Comparison of ENCODE assay signal across 8 cellular contexts in genomic region chr16:66357523-66357928, GRCh38. TPM values are rescaled to one million over a fixed set of nuclear protein-coding genes. Genes with fewer than 3 reads are reported as not detected.
DNase-seq lines count a peak whose midpoint lies in the region; ATAC-seq, FAIRE-seq and TF ChIP-seq lines count a peak whose summit lies in the region.

No MANE protein-coding gene starts in this region.

- no peak overlapping the region for H3K9ac ChIP-seq in GM12878 (ENCODE audit: control insufficient read depth, insufficient read depth, low read length)

- no peak overlapping the region for H2AFZ ChIP-seq in GM12878 (ENCODE audit: control insufficient read depth, low read depth, low read length)

- TF ChIP-seq EP300 in GM12878 (IDR thresholded peaks at IDR 0.05; ENCODE audit: borderline replicate concordance in 1 of 2, control insufficient read depth in 1 of 2, low read depth in 2 of 2, low read length in 2 of 2) = no peak

- no peaks in the 10 kb centered on the region for H3K79me2 ChIP-seq in GM12878 (ENCODE audit: control insufficient read depth, insufficient read depth, low read length)

- H3K4me3 Mint-ChIP-seq in Calu3 (ENCODE audit: low read depth, unreplicated experiment) = no peak overlapping the region

- ATAC-seq in GM12878 (peak; percentile 68), GM21526 (IDR thresholded peaks at IDR 0.05; ENCODE audit: low FRiP score, unreplicated experiment) (no peak)

- H3K9me3 ChIP-seq in GM12878 (replicated peaks; ENCODE audit: control insufficient read depth, insufficient read depth, low read length) = no peaks in the 10 kb centered on the region

- peak; percentile 28; the same call in 1 of the 2 replicates for TF ChIP-seq RAD21 in GM12878 (IDR thresholded peaks at IDR 0.05; ENCODE audit: insufficient read depth, low read depth, low read length)

- H4K20me1 ChIP-seq in GM12878 (ENCODE audit: control insufficient read depth, insufficient read depth) = no peaks in the 10 kb centered on the region

- no peaks in the 10 kb centered on the region for H3K9me3 Mint-ChIP-seq in Calu3 (ENCODE audit: low read depth, unreplicated experiment)

- H3K4me3 ChIP-seq in GM12878 = no peak overlapping the region

- FAIRE-seq in GM12878 (lab: Jason Lieb, UNC) = peak; percentile 64

- DNase-seq in Calu3 (peak; percentile 72), H4 (ENCODE audit: low spot score) (peak; percentile 84), NCI-H82 treated with DMSO at 0.1 percent for 48 hours (lab: John Stamatoyannopoulos, UW; ENCODE audit: unreplicated experiment) (peak; percentile 5), GM12878 (ENCODE audit: low read depth, low spot score) (no peak), iPS-NIHi11 (ENCODE audit: low spot score) (peak; percentile 84), activated gamma-delta T cell (lab: John Stamatoyannopoulos, UW) (no peak)
- DNase-seq in stimulated activated CD8-positive, alpha-beta memory T cell treated with anti-CD3 and anti-CD28 coated beads, Interleukin-4, amount 100 ng/mL, for 48 hours = peak; percentile 35

- CTCF ChIA-PET in Calu3 (lab: Charles Lee) (interaction anchor here (0.7 to 1.4 kb wide), 7 partner anchors 10 to 305 kb away, joined by 3 to 8 read pairs (median 4); partner anchors contain the start of gene CDH5), GM12878 (lab: Yijun Ruan, JAX) (interaction anchor here (0.6 to 3.1 kb wide), 30 partner anchors 9 to 511 kb away, joined by 3 to 26 read pairs (median 3); partner anchors contain the start of gene CDH5)

- no peaks in the 10 kb centered on the region for H3K4me1 ChIP-seq in GM12878 (ENCODE audit: control insufficient read depth, insufficient read depth, low read length)

- TF ChIP-seq CTCF in Calu3 (IDR thresholded peaks at IDR 0.05; ENCODE audit: unreplicated experiment) (peak; percentile 86), GM12878 (IDR thresholded peaks at IDR 0.05 in 2 of 3, conservative IDR thresholded peaks at IDR 0.05 in 1 of 3; ENCODE audit: control insufficient read depth in 2 of 3, extremely low read depth in 1 of 3, insufficient read depth in 1 of 3, low read depth in 3 of 3, low read length in 3 of 3) (peak; percentile 50 to 69 (median 56))

- SMC1A ChIA-PET in GM12878 (lab: Charles Lee; ENCODE audit: uncharacterized antibody, unreplicated experiment) = interaction anchor here (0.6 to 2.1 kb wide), 3 partner anchors 12 to 232 kb away, joined by 3 to 10 read pairs (median 5); no protein-coding TSS in a partner anchor

- peaks cover 74% of the 10 kb centered on the region for H3K27me3 Mint-ChIP-seq in Calu3 (ENCODE audit: unreplicated experiment)

- peaks cover 7% of the 10 kb centered on the region for H3K4me1 Mint-ChIP-seq in Calu3 (ENCODE audit: low read depth, unreplicated experiment)

- in situ Hi-C loops in GM12878 (cut with MboI) = no loop called here

- RAD21 ChIA-PET in GM12878 (lab: Charles Lee; ENCODE audit: unreplicated experiment) = interaction anchor here (1.1 to 1.7 kb wide), 2 partner anchors 131 to 232 kb away, joined by 3 to 4 read pairs; no protein-coding TSS in a partner anchor

- TF ChIP-seq POLR2A in GM12878 (IDR thresholded peaks at IDR 0.05; ENCODE audit: low read depth, low read length) = no peak

- intact Hi-C loops in Calu3 (cut with micrococcal nuclease; ENCODE audit: unreplicated experiment) (no loop called here), GM12878 (cut with micrococcal nuclease; ENCODE audit: unreplicated experiment) (loop anchor here (5.0 kb wide), 1 partner anchor 125 kb away; no protein-coding TSS in a partner anchor)

- no peak overlapping the region for H3K27ac Mint-ChIP-seq in Calu3 (ENCODE audit: unreplicated experiment)

- no peaks in the 10 kb centered on the region; a peak in 2 of 4 replicates for H3K27me3 ChIP-seq in GM12878 (replicated peaks in 1 of 2; ENCODE audit: control insufficient read depth in 2 of 2, insufficient read depth in 2 of 2, low read length in 1 of 2)

- 2% methylated on average over 5 of the region's 5 CpGs for WGBS in GM12878 (ENCODE audit: insufficient coverage, insufficient replicate concordance, low lambda C conversion rate, missing lambda C conversion rate)

- POLR2A ChIA-PET in GM12878 (lab: Charles Lee) = no interaction called here

- H3K27ac ChIP-seq in GM12878 (ENCODE audit: control insufficient read depth, insufficient read depth) = no peak overlapping the region

- H3K4me2 ChIP-seq in GM12878 (ENCODE audit: control insufficient read depth, insufficient read depth) = no peak overlapping the region

- no peaks in the 10 kb centered on the region for H3K36me3 Mint-ChIP-seq in Calu3 (ENCODE audit: insufficient read depth, unreplicated experiment)

- no peaks in the 10 kb centered on the region for H3K36me3 ChIP-seq in GM12878 (ENCODE audit: control insufficient read depth in 2 of 2, insufficient read depth in 2 of 2, low read length in 1 of 2)

- BruUV-seq in Calu3 (replicated peaks; lab: Mats Ljungman, UMichigan) = no TSS peak
- no TSS peak for BruUV-seq in GM12878 (replicated peaks; lab: Mats Ljungman, UMichigan)

TF ChIP-seq in GM12878, 131 proteins besides CTCF, POLR2A, EP300 and RAD21:
- TF ChIP-seq ATF2 (IDR thresholded peaks at IDR 0.05; ENCODE audit: low read length) (no peak), ETV6 (conservative IDR thresholded peaks at IDR 0.05 in 1 of 2, IDR thresholded peaks at IDR 0.05 in 1 of 2; ENCODE audit: borderline replicate concordance in 1 of 2, low read depth in 1 of 2) (no peak), NFYA (IDR thresholded peaks at IDR 0.05; ENCODE audit: borderline replicate concordance, low read depth, low read length) (no peak), TAF1 (IDR thresholded peaks at IDR 0.05; ENCODE audit: borderline replicate concordance, low read depth, low read length) (no peak), HDAC6 (IDR thresholded peaks at IDR 0.05; ENCODE audit: unreplicated experiment) (no peak)

RNA-seq across cellular contexts. Expression of gene CDH5, which starts 9.0 kb away (rescaled TPM):
- not detected in 2 replicates for total RNA-seq in Calu3 (2022)
- not detected in 2 replicates for total RNA-seq in H4 (2014; rRNA removed; shearing (Covaris generic))
- total RNA-seq in GM12878 (2013; cell fraction: nucleolus; rRNA removed) = not detected in 2 replicates
- total RNA-seq in GM12878 (2014; rRNA removed) = not detected in 2 replicates
- not detected in 2 replicates for total RNA-seq in GM12878 (2014; rRNA removed; fragmentation: Illumina TruSeq; extraction: Trizol)
- total RNA-seq in GM12878 (2021) = not detected in 2 replicates
- not detected for polyA plus RNA-seq in GM12878 (2011; ENCODE audit: low read depth)
- not detected in 2 replicates for polyA plus RNA-seq in GM12878 (2011; rRNA removed)
- 0.02 TPM in 1 of 2 replicates, not detected in the other for polyA plus RNA-seq in GM12878 (2011; cell fraction: cytosol; rRNA removed)
- polyA plus RNA-seq in GM12878 (2011; cell fraction: nucleus; rRNA removed) = not detected in 2 replicates
- not detected in 2 replicates for polyA plus RNA-seq in GM12878 (2012)
- not detected in 2 replicates for polyA plus RNA-seq in GM12878 (2014; fragmentation: Illumina TruSeq; extraction: Trizol)
- not detected for polyA plus RNA-seq in GM12878 (2014; fragmentation: Nextera tagmentation; extraction: Ambion mirVana)
- not detected in 2 replicates for polyA plus RNA-seq in GM12878 (2014; rRNA removed)
- polyA plus RNA-seq in GM12878 (2016; fragmentation: Nextera tagmentation; extraction: Ambion mirVana) = not detected
- polyA minus RNA-seq in GM12878 (2011; rRNA and poly(A)+ RNA removed) = not detected in 2 replicates
- polyA minus RNA-seq in GM12878 (2011; cell fraction: cytosol; rRNA and poly(A)+ RNA removed) = not detected in 2 replicates
- polyA minus RNA-seq in GM12878 (2011; cell fraction: nucleus; rRNA and poly(A)+ RNA removed) = not detected in 2 replicates

Comparison
In these comparisons a context has a peak if more than half of its experiments do, and no peak if none do; other contexts are left out.
1. DNase-seq: peak in Calu3 (single experiment), H4 (single experiment), NCI-H82 treated with DMSO at 0.1 percent for 48 hours (single experiment), iPS-NIHi11 (single experiment) and stimulated activated CD8-positive, alpha-beta memory T cell treated with anti-CD3 and anti-CD28 coated beads, Interleukin-4, amount 100 ng/mL, for 48 hours (single experiment); none in GM12878 (single experiment) and activated gamma-delta T cell (single experiment).